Comparison of ENCODE assay signal across 8 cellular contexts in the genomic region with DNA sequence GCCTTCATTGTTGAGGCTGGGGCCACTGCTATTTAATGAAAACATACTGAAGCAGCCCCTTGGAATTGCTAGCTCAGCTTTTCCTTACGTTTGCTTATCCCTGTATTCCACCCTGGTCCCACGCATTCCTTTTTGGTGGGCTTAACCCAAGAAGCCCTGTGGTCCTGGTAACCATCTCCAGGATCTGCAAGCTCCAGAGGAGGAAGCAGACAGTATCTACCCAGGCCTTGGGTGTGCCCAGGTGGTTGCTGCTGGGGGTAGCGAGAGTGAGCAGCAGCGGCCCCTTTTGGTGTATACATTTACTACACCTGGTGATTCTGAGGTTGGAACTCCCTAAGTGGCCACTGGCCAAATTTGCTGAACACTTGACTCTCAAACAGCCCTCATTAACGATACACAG.
DNase-seq lines count a peak whose midpoint lies in the region; ATAC-seq, FAIRE-seq and TF ChIP-seq lines count a peak whose summit lies in the region.
"Had no signal": no experiment of that assay in that cellular context is flagged by ENCODE, and none has a peak within 500 bp of the region (broad histone marks: within the 10 kb centered on the region; RNA-seq: fewer than 3 reads in every experiment).

No MANE protein-coding gene starts in this region.

- H3K27ac ChIP-seq in OCI-LY3 (ENCODE audit: low read length) = no peak overlapping the region
- no peak overlapping the region for H3K27ac ChIP-seq in keratinocyte (ENCODE audit: control insufficient read depth, insufficient read depth, low read length)
- H3K27ac ChIP-seq in ovary = no peak overlapping the region
- H3K27ac ChIP-seq: sigmoid colon had no signal

- dilution Hi-C loops in keratinocyte (cut with MboI; ENCODE audit: extremely low pct_ligation_motif_present, low sequenced_read_pairs) = no loop called here

- no peak overlapping the region for H3K4me3 ChIP-seq in HFF-Myc (replicated peaks; ENCODE audit: low read depth, low read length)
- no peak overlapping the region for H3K4me3 ChIP-seq in OCI-LY3 (ENCODE audit: low read length)
- no peak overlapping the region for H3K4me3 ChIP-seq in keratinocyte (ENCODE audit: control insufficient read depth in 2 of 3, extremely low read depth in 1 of 3, insufficient read depth in 2 of 3, low read depth in 1 of 3, low read length in 3 of 3)
- H3K4me3 ChIP-seq in ovary = no peak overlapping the region
- H3K4me3 ChIP-seq: sigmoid colon had no signal

- TF ChIP-seq EP300 in ovary (IDR thresholded peaks at IDR 0.05) = no peak

- DNase-seq in ELR (ENCODE audit: low read depth) (peak; percentile 8), HFF-Myc (ENCODE audit: extremely low read depth, low read depth) (peak; percentile 0), keratinocyte (ENCODE audit: low read depth, low spot score) (no peak), ovary (no peak)
- DNase-seq in activated CD4-positive, CD25-positive, alpha-beta regulatory T cell (lab: John Stamatoyannopoulos, UW) = no peak
- DNase-seq: sigmoid colon had no signal

- no peak overlapping the region for H3K9ac ChIP-seq in OCI-LY3 (ENCODE audit: low read length)
- no peak overlapping the region for H3K9ac ChIP-seq in keratinocyte (ENCODE audit: control insufficient read depth, extremely low read depth, insufficient read depth, low read length)

- intact Hi-C loops in ovary (cut with DNase I) = no loop called here

- no peaks in the 10 kb centered on the region for H3K79me2 ChIP-seq in OCI-LY3 (ENCODE audit: low read length)
- H3K79me2 ChIP-seq in keratinocyte (ENCODE audit: control insufficient read depth, insufficient read depth, low read length) = no peaks in the 10 kb centered on the region

- H3K27me3 ChIP-seq in OCI-LY3 (ENCODE audit: low read depth, low read length) = peaks cover 4% of the 10 kb centered on the region; the same call in 1 of the 2 replicates
- no peaks in the 10 kb centered on the region for H3K27me3 ChIP-seq in keratinocyte (ENCODE audit: control insufficient read depth, extremely low read depth, insufficient read depth, low read length)
- no peaks in the 10 kb centered on the region for H3K27me3 ChIP-seq in ovary
- H3K27me3 ChIP-seq: sigmoid colon had no signal

- H3K36me3 ChIP-seq in OCI-LY3 (replicated peaks; ENCODE audit: low read depth, low read length) (no peaks in the 10 kb centered on the region), keratinocyte (ENCODE audit: control insufficient read depth in 2 of 2, extremely low read depth in 1 of 2, insufficient read depth in 2 of 2, low read length in 2 of 2) (no peaks in the 10 kb centered on the region), ovary (no peaks in the 10 kb centered on the region)
- H3K36me3 ChIP-seq: sigmoid colon had no signal

- FAIRE-seq in keratinocyte (lab: Jason Lieb, UNC) = peak; percentile 23

- no peaks in the 10 kb centered on the region for H3K9me1 ChIP-seq in keratinocyte (ENCODE audit: control insufficient read depth, extremely low read depth, insufficient read depth, low read length)

- H2AFZ ChIP-seq in OCI-LY3 (ENCODE audit: low read depth, low read length) = no peak overlapping the region
- H2AFZ ChIP-seq in keratinocyte (ENCODE audit: control insufficient read depth, low read length) = no peak overlapping the region

- H4K20me1 ChIP-seq in OCI-LY3 (ENCODE audit: insufficient read depth, low read length) = no peaks in the 10 kb centered on the region
- peaks cover 2% of the 10 kb centered on the region for H4K20me1 ChIP-seq in keratinocyte (ENCODE audit: control insufficient read depth, extremely low read depth, insufficient read depth, low read length)

- 12 to 25% (median 25%) methylated on average over 5 of the region's 5 CpGs for WGBS in ovary, 3 donors

- TF ChIP-seq POLR2A in ovary (IDR thresholded peaks at IDR 0.05) = no peak

- ATAC-seq in GM19463 (IDR thresholded peaks at IDR 0.05; ENCODE audit: unreplicated experiment) = no peak

- H3K4me2 ChIP-seq in OCI-LY3 (ENCODE audit: low read length) (no peak overlapping the region), keratinocyte (ENCODE audit: control insufficient read depth, extremely low read depth, insufficient read depth, low read depth, low read length) (no peak overlapping the region)

- H3K9me3 ChIP-seq in OCI-LY3 (ENCODE audit: insufficient read depth, low read length) = no peaks in the 10 kb centered on the region
- H3K9me3 ChIP-seq in keratinocyte (ENCODE audit: control insufficient read depth, low read depth, low read length) = peaks cover 2% of the 10 kb centered on the region
- no peaks in the 10 kb centered on the region for H3K9me3 ChIP-seq in ovary
- H3K9me3 ChIP-seq: sigmoid colon had no signal

- TF ChIP-seq CTCF in HFF-Myc (IDR thresholded peaks at IDR 0.05; ENCODE audit: low read depth, low read length, missing control alignments) (peak; percentile 36), OCI-LY3 (IDR thresholded peaks at IDR 0.05; ENCODE audit: low read depth, low read length) (peak; percentile 47), keratinocyte (optimal IDR thresholded peaks at IDR 0.05 in 1 of 3, IDR thresholded peaks at IDR 0.05 in 1 of 3, conservative IDR thresholded peaks at IDR 0.05 in 1 of 3; ENCODE audit: extremely low read depth in 1 of 3, insufficient read depth in 2 of 3, low read length in 3 of 3) (peak; percentile 68 to 77 (median 73)), ovary (IDR thresholded peaks at IDR 0.05) (no peak)

- no peaks in the 10 kb centered on the region for H3K4me1 ChIP-seq in OCI-LY3 (ENCODE audit: low read length)
- no peaks in the 10 kb centered on the region for H3K4me1 ChIP-seq in keratinocyte (ENCODE audit: control insufficient read depth, extremely low read depth, insufficient read depth, low read length)
- no peaks in the 10 kb centered on the region for H3K4me1 ChIP-seq in ovary (ENCODE audit: insufficient read depth)

Comparison
In these comparisons a context has a peak if more than half of its experiments do, and no peak if none do; other contexts are left out.
1. DNase-seq: peak in ELR (single experiment) and HFF-Myc (single experiment); none in keratinocyte (single experiment), activated CD4-positive, CD25-positive, alpha-beta regulatory T cell (0 of 4) and ovary (0 of 5).
2. CTCF ChIP-seq: peak in HFF-Myc (single experiment), OCI-LY3 (single experiment) and keratinocyte (3 of 3); none in ovary (0 of 3).